ENCODE assay signal across 11 cellular contexts in the genomic region with DNA sequence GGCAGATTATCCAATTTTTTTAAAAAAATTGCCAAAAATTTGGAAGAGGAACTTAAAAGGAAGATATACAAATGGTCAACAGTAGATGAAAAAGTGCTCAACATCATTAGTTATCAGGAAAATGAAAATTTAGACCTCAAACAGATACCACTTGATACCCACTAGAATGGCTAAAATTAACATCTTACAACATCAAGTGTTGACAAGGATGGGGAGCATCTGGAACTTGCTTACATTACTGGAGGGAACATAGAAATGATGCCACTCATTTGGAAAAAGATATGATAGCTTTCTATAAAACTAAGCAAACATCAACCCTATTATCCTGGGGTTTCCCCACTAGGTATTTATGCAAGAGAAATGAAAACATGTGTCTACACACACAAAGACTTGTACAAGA.
"Had no signal": no experiment of that assay in that cellular context is flagged by ENCODE, and none has a peak within 500 bp of the region (broad histone marks: within the 10 kb centered on the region; RNA-seq: fewer than 3 reads in every experiment).

No MANE protein-coding gene starts in this region.

- H3K27ac Mint-ChIP-seq: GM23338, H9, HFFc6 had no signal

- H3K36me3 ChIP-seq: HAP-1 had no signal

- H3K4me1 ChIP-seq: HAP-1 had no signal

- H3K9me3 ChIP-seq: HAP-1 had no signal

- H3K9ac ChIP-seq: GM23248 had no signal

- H2AFZ ChIP-seq: GM23248, GM23338 had no signal

- ATAC-seq: GM23338, HCT116 had no signal

- DNase-seq: GM23248, GOT3, H7, H9, HCEC 1CT, HFFc6 had no signal

- H3K4me3 ChIP-seq: GM23248, GM23338, HAP-1 had no signal

- H3K4me3 Mint-ChIP-seq: GM23338, H9, HFFc6 had no signal

- H3K4me2 ChIP-seq: GM23338 had no signal

- H3K27ac ChIP-seq: GM23248 had no signal

- FAIRE-seq: H1, H54 had no signal

- H3K4me1 Mint-ChIP-seq: GM23338, H9 had no signal
